In genomic region chr2:85340034-85340892, GRCh38 we compare ENCODE assay signal across 16 cellular contexts. TPM values are rescaled to one million over a fixed set of nuclear protein-coding genes. Genes with fewer than 3 reads are reported as not detected.
DNase-seq lines count a peak whose midpoint lies in the region; ATAC-seq, FAIRE-seq and TF ChIP-seq lines count a peak whose summit lies in the region.
"Had no signal": no experiment of that assay in that cellular context is flagged by ENCODE, and none has a peak within 500 bp of the region (broad histone marks: within the 10 kb centered on the region; RNA-seq: fewer than 3 reads in every experiment).

No MANE protein-coding gene starts in this region.

- no peak overlapping the region for H3K9ac ChIP-seq in liver (ENCODE audit: low read depth in 1 of 2, low read length in 2 of 2)
- H3K9ac ChIP-seq: KMS-11 had no signal

- no peaks in the 10 kb centered on the region for H3K27me3 ChIP-seq in H7 (ENCODE audit: control insufficient read depth, insufficient read depth, low read length)
- H3K27me3 ChIP-seq in body of pancreas, result no peaks in the 10 kb centered on the region
- H3K27me3 ChIP-seq in liver (ENCODE audit: control insufficient read depth in 4 of 4, insufficient read depth in 4 of 4, low read length in 3 of 4), result no peaks in the 10 kb centered on the region

- H3K9me3 ChIP-seq in A549 (no peaks in the 10 kb centered on the region), body of pancreas (no peaks in the 10 kb centered on the region), liver (ENCODE audit: control insufficient read depth in 4 of 4, low read length in 3 of 4) (no peaks in the 10 kb centered on the region)

- H3K36me3 ChIP-seq in H7 (replicated peaks; ENCODE audit: control insufficient read depth, insufficient read depth, low read length), result no peaks in the 10 kb centered on the region
- peaks cover 1 to 6% of the 10 kb centered on the region in 2 donors for H3K36me3 ChIP-seq in body of pancreas (replicated peaks in 1 of 2; ENCODE audit: insufficient read depth in 1 of 2, low read depth in 2 of 2)
- H3K36me3 ChIP-seq in liver (ENCODE audit: control insufficient read depth in 4 of 4, insufficient read depth in 3 of 4, low read depth in 1 of 4, low read length in 3 of 4), result peaks cover 2 to 22% (median 14%) of the 10 kb centered on the region in 4 donors

- FAIRE-seq in A549 (lab: Jason Lieb, UNC), result no peak
- FAIRE-seq: GM19239, RCC 7860 had no signal

- WGBS in A549 (ENCODE audit: missing lambda C conversion rate), result 41% methylated on average over 13 of the region's 13 CpGs
- WGBS in body of pancreas, 2 donors, result 23 to 37% methylated on average over 13 of the region's 13 CpGs
- 26% methylated on average over 13 of the region's 13 CpGs for WGBS in liver

- DNase-seq in A549 (ENCODE audit: low read depth in 1 of 2, low spot score in 1 of 2), result no peak
- DNase-seq in H7, result peak; percentile 29
- DNase-seq in body of pancreas, result peak in 1 of 4 donors; percentile 33
- DNase-seq in DMS79 (lab: John Stamatoyannopoulos, UW), result no peak
- DNase-seq in NCI-H446 (lab: John Stamatoyannopoulos, UW), result no peak
- DNase-seq in HuH-7 (ENCODE audit: low spot score), result no peak
- DNase-seq: NCI-H1417; NCI-H526 treated with DMSO at 0.1 percent for 48 hours; stimulated activated CD4-positive, alpha-beta T cell treated with anti-CD3 and anti-CD28 coated beads, Interleukin-12 subunit alpha, Interleukin-12 subunit beta, amount 100 ng/mL, for 4 hours; stimulated activated naive CD4-positive, alpha-beta T cell; SW 1271 had no signal

- TF ChIP-seq CTCF in A549 (IDR thresholded peaks at IDR 0.05), result no peak
- no peak for TF ChIP-seq CTCF in body of pancreas (IDR thresholded peaks at IDR 0.05)
- no peak for TF ChIP-seq CTCF in liver (IDR thresholded peaks at IDR 0.05; ENCODE audit: low read depth, low read length, missing input control)

- POLR2A ChIA-PET in A549 (lab: Yijun Ruan, JAX), result interaction anchor here (0.6 to 1.2 kb wide), 3 partner anchors 13 to 222 kb away, joined by 3 to 6 read pairs (median 5); partner anchors contain the start of gene TGOLN2

- CTCF ChIA-PET in A549 (lab: Yijun Ruan, JAX), result interaction anchor here (0.7 to 2.1 kb wide), 8 partner anchors 9 to 274 kb away, joined by 3 to 6 read pairs (median 4); partner anchors contain the start of genes ELMOD3 and TGOLN2

- ATAC-seq in A549 (peak; percentile 11 to 29; a peak in 3 of 6 replicates), body of pancreas (peak; percentile 53), HG02885 (IDR thresholded peaks at IDR 0.05; ENCODE audit: poor library complexity, unreplicated experiment) (no peak)

- H3K4me1 ChIP-seq in A549, result no peaks in the 10 kb centered on the region
- peaks cover 3% of the 10 kb centered on the region for H3K4me1 ChIP-seq in body of pancreas
- peaks cover 0 to 15% (median 10%) of the 10 kb centered on the region in 4 donors for H3K4me1 ChIP-seq in liver (ENCODE audit: control insufficient read depth in 4 of 4, insufficient read depth in 4 of 4, low read length in 3 of 4)

- intact Hi-C loops in body of pancreas (cut with DNase I), result no loop called here

- H3K27ac ChIP-seq in A549, result no peak overlapping the region
- H3K27ac ChIP-seq in body of pancreas, result no peak overlapping the region
- peak overlapping the region; percentile 56 to 57 for H3K27ac ChIP-seq in liver (ENCODE audit: low read depth in 1 of 2, low read length in 2 of 2)
- H3K27ac ChIP-seq: KMS-11 had no signal

- no peak for TF ChIP-seq POLR2A in A549 (IDR thresholded peaks at IDR 0.05; ENCODE audit: low read length)
- TF ChIP-seq POLR2A in body of pancreas (IDR thresholded peaks at IDR 0.05), result no peak

- TF ChIP-seq EP300 in A549 (IDR thresholded peaks at IDR 0.05), result no peak

- H3K4me2 ChIP-seq in A549, result peak overlapping the region; percentile 29; the same call in 1 of the 3 replicates
- H3K4me2 ChIP-seq: KMS-11 had no signal

- H3K4me3 ChIP-seq in A549 (no peak overlapping the region), H7 (ENCODE audit: insufficient read depth, low read depth, low read length) (no peak overlapping the region), body of pancreas (no peak overlapping the region), liver (ENCODE audit: low read depth in 1 of 3, low read length in 3 of 3) (peak overlapping the region in 1 of 3 donors; percentile 18)

- no peak for TF ChIP-seq RAD21 in A549 (conservative IDR thresholded peaks at IDR 0.05 in 1 of 2, IDR thresholded peaks at IDR 0.05 in 1 of 2)
- TF ChIP-seq RAD21 in liver (IDR thresholded peaks at IDR 0.05), result peak in 1 of 2 donors; percentile 2

TF ChIP-seq in A549, 52 proteins besides CTCF, POLR2A, EP300 and RAD21 (continues in another document):
- no peak for TF ChIP-seq RNF2 (IDR thresholded peaks at IDR 0.05; ENCODE audit: borderline replicate concordance, low read depth)
- no peak for TF ChIP-seq HOXB5 (CRISPR knock-in tag; IDR thresholded peaks at IDR 0.05)
- TF ChIP-seq JUNB (IDR thresholded peaks at IDR 0.05), result no peak
- no peak for TF ChIP-seq RCOR1 (IDR thresholded peaks at IDR 0.05; ENCODE audit: low read depth, low read length)
- TF ChIP-seq ATOH8 (CRISPR knock-in tag; IDR thresholded peaks at IDR 0.05; ENCODE audit: low read depth), result no peak
- TF ChIP-seq FOSL2 (IDR thresholded peaks at IDR 0.05), result no peak
- TF ChIP-seq FOSL2 (CRISPR knock-in tag; IDR thresholded peaks at IDR 0.05), result no peak
- no peak for TF ChIP-seq CEBPB (IDR thresholded peaks at IDR 0.05)
- no peak for TF ChIP-seq NR3C1 (IDR thresholded peaks at IDR 0.05)

TF ChIP-seq in liver, 16 proteins besides CTCF, POLR2A, EP300 and RAD21:
- no peak for TF ChIP-seq JUND (IDR thresholded peaks at IDR 0.05)
- TF ChIP-seq YY1 (IDR thresholded peaks at IDR 0.05), result peak; percentile 61
- TF ChIP-seq GABPA (IDR thresholded peaks at IDR 0.05 in 1 of 2, conservative IDR thresholded peaks at IDR 0.05 in 1 of 2), result no peak
- peak in 1 of 2 donors; percentile 30 for TF ChIP-seq RXRA (IDR thresholded peaks at IDR 0.05)
- TF ChIP-seq HNF4A (conservative IDR thresholded peaks at IDR 0.05), result peak; percentile 23 to 24

RNA-seq across cellular contexts. Expression of gene TGOLN2, which starts 12.5 kb away (rescaled TPM):
- 159 and 177 TPM in 2 replicates for polyA plus RNA-seq in A549 (2011; rRNA removed)
- polyA plus RNA-seq in A549 (2012; cell fraction: cytosol; rRNA removed), result 83.2 and 85.0 TPM in 2 replicates
- polyA plus RNA-seq in A549 (2012; cell fraction: nucleus; rRNA removed), result 54.5 and 62.1 TPM in 2 replicates
- polyA plus RNA-seq in A549 (2017; fragmentation: RNase III; extraction: RNeasy Plus Mini Kit Qiagen cat#74134 plus additional on column Dnase treatment), result 97.1 to 98.9 TPM (median 98.3 TPM) in 3 replicates
- polyA minus RNA-seq in A549 (2011; rRNA and poly(A)+ RNA removed), result 54.7 and 65.4 TPM in 2 replicates
- total RNA-seq in H7 (2014; rRNA removed; shearing (Covaris generic)), result 33.0 and 37.0 TPM in 2 replicates
- total RNA-seq in body of pancreas, result 10 to 100 TPM; 69.9 to 75.2 TPM
- 100 to 1,000 TPM in 1 of 2 donors, 10 to 100 TPM in 1; 68.8 to 114 TPM for total RNA-seq in liver
- 10 to 100 TPM; 56.7 to 66.3 TPM for polyA plus RNA-seq in liver

RNA-seq across cellular contexts. Expression of gene RETSAT, which starts 14.1 kb away (rescaled TPM):
- 51.6 and 52.3 TPM in 2 replicates for polyA plus RNA-seq in A549 (2011; rRNA removed)
- polyA plus RNA-seq in A549 (2012; cell fraction: cytosol; rRNA removed), result 19.8 and 25.3 TPM in 2 replicates
- 70.6 and 78.0 TPM in 2 replicates for polyA plus RNA-seq in A549 (2012; cell fraction: nucleus; rRNA removed)
- 40.8 to 43.3 TPM (median 42.3 TPM) in 3 replicates for polyA plus RNA-seq in A549 (2017; fragmentation: RNase III; extraction: RNeasy Plus Mini Kit Qiagen cat#74134 plus additional on column Dnase treatment)
- polyA minus RNA-seq in A549 (2011; rRNA and poly(A)+ RNA removed), result 56.6 and 65.7 TPM in 2 replicates
- 18.5 and 29.6 TPM in 2 replicates for total RNA-seq in H7 (2014; rRNA removed; shearing (Covaris generic))
- total RNA-seq in body of pancreas, result 10 to 100 TPM; 68.5 to 98.6 TPM
- total RNA-seq in liver, result 100 to 1,000 TPM in 1 of 2 donors, 10 to 100 TPM in 1; 58.5 to 101 TPM
- polyA plus RNA-seq in liver, result 10 to 100 TPM; 22.8 to 82.9 TPM

RNA-seq across cellular contexts. Expression of gene ELMOD3, which starts 14.3 kb away (rescaled TPM):
- polyA plus RNA-seq in A549 (2011; rRNA removed) (29.9 and 31.9 TPM in 2 replicates), A549 (2017; fragmentation: RNase III; extraction: RNeasy Plus Mini Kit Qiagen cat#74134 plus additional on column Dnase treatment) (14.6 to 17.8 TPM (median 15.3 TPM) in 3 replicates), liver (1 to 10 TPM; 6.3 to 9.7 TPM)
- 20.6 and 21.5 TPM in 2 replicates for polyA plus RNA-seq in A549 (2012; cell fraction: cytosol; rRNA removed)
- 47.6 and 52.1 TPM in 2 replicates for polyA plus RNA-seq in A549 (2012; cell fraction: nucleus; rRNA removed)
- 25.7 and 29.4 TPM in 2 replicates for polyA minus RNA-seq in A549 (2011; rRNA and poly(A)+ RNA removed)
- total RNA-seq in H7 (2014; rRNA removed; shearing (Covaris generic)), result 11.3 and 11.5 TPM in 2 replicates
- total RNA-seq in body of pancreas (10 to 100 TPM; 16.9 to 18.5 TPM), liver (10 to 100 TPM in 1 of 2 donors, 1 to 10 TPM in 1; 5.5 to 15.8 TPM)

Comparison
In these comparisons a context has a peak if more than half of its experiments do, and no peak if none do; other contexts are left out.
1. H3K27ac ChIP-seq: peak in liver (2 of 2); none in A549 (0 of 2) and body of pancreas (0 of 4).